8 cellular contexts compared by ENCODE assay signal in the genomic region with DNA sequence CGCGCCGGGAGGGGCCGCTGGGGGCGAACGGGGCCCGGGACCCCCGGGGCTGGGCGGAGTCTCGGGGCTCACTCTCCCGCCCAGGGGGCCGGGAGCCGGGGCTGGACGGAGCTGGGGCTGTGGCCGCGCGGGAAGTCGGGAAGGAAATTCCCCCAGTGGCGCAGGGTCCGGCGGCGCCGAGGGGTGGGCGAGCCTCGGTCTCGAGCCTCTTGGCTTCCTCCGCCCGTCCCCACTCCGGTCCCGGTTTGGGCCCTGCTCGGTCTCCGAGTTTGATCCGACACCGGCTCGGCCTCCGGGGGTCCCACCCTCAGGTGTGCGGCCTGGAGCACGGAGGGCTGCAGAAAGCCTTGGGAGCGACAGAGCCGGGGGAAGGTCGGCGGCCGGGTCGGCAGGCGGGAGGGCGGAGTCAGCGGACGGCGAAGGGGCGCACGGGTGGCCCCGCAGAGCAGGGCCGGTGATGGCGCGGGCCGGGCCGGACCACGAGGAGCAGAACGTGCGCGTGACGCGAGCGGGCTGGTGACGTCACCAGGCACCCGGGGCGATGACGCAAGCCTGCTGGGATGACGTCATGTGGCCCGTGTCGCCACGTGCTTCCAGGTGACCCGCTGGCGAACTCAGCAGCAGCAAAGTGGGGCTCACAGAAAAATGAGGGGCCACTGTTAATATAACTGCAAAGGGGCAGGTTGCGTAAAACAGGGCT. TPM values are rescaled to one million over a fixed set of nuclear protein-coding genes. Genes with fewer than 3 reads are reported as not detected.
DNase-seq lines count a peak whose midpoint lies in the region; ATAC-seq and TF ChIP-seq lines count a peak whose summit lies in the region.

No MANE protein-coding gene starts in this region.

- intact Hi-C loops in OCI-LY7 (cut with micrococcal nuclease; ENCODE audit: unreplicated experiment) = no loop called here

- H4K20me1 ChIP-seq in BLaER1 treated with 17β-estradiol and CSF1 and Interleukin-3, amounts not matched to agents 10 nM and 100 nM = peaks cover 0 to 80% (median 37%) of the 10 kb centered on the region in 11 experiments; a peak in 18 of 22 replicates
- H4K20me1 ChIP-seq in GM23248 (ENCODE audit: insufficient read depth) (no peaks in the 10 kb centered on the region), OCI-LY7 (ENCODE audit: insufficient read depth, low read length) (no peaks in the 10 kb centered on the region)

- TF ChIP-seq CTCF in OCI-LY7 (conservative IDR thresholded peaks at IDR 0.05; ENCODE audit: low read length) (no peak), fibroblast of mammary gland (conservative IDR thresholded peaks at IDR 0.05; ENCODE audit: control insufficient read depth, insufficient read depth, low read depth, low read length) (no peak), neural crest cell (conservative IDR thresholded peaks at IDR 0.05) (no peak), thoracic aorta (IDR thresholded peaks at IDR 0.05) (peak; percentile 11)

- H3K27ac ChIP-seq in BLaER1 treated with 17β-estradiol and CSF1 and Interleukin-3, amounts not matched to agents 10 nM and 100 nM = peak overlapping the region; percentile 16 to 65 (median 41); a peak in 16 of 22 replicates
- H3K27ac ChIP-seq in GM23248 = peak overlapping the region; percentile 56
- H3K27ac ChIP-seq in OCI-LY7 (ENCODE audit: low read depth, low read length, poor library complexity, severe bottlenecking) = no peak overlapping the region
- H3K27ac ChIP-seq in thoracic aorta = peak overlapping the region; percentile 99

- in situ Hi-C loops in GM23248 (cut with MboI) = no loop called here

- H3K27me3 Mint-ChIP-seq in neural crest cell (ENCODE audit: low read depth) = peaks cover 36% of the 10 kb centered on the region

- H3K9me3 Mint-ChIP-seq in neural crest cell = no peaks in the 10 kb centered on the region

- BruUV-seq in OCI-LY7 (replicated peaks; lab: Mats Ljungman, UMichigan) = no TSS peak

- H3K36me3 Mint-ChIP-seq in neural crest cell (ENCODE audit: low read depth) = no peaks in the 10 kb centered on the region

- peaks cover 79 to 99% (median 91%) of the 10 kb centered on the region in 11 experiments for H3K27me3 ChIP-seq in BLaER1 treated with 17β-estradiol and CSF1 and Interleukin-3, amounts not matched to agents 10 nM and 100 nM
- peaks cover 2% of the 10 kb centered on the region; the same call in 1 of the 2 replicates for H3K27me3 ChIP-seq in GM23248 (replicated peaks; ENCODE audit: insufficient read depth)
- H3K27me3 ChIP-seq in thoracic aorta (replicated peaks; ENCODE audit: insufficient read depth) = no peaks in the 10 kb centered on the region

- H3K4me1 ChIP-seq in BLaER1 treated with 17β-estradiol and CSF1 and Interleukin-3, amounts not matched to agents 10 nM and 100 nM = peaks cover 36 to 76% (median 65%) of the 10 kb centered on the region in 10 experiments
- H3K4me1 ChIP-seq in GM23248 (ENCODE audit: insufficient read depth) = no peaks in the 10 kb centered on the region; the same call in 1 of the 2 replicates
- H3K4me1 ChIP-seq in OCI-LY7 (ENCODE audit: insufficient read depth, low read length, poor library complexity, severe bottlenecking) = no peaks in the 10 kb centered on the region
- peaks cover 13 to 40% of the 10 kb centered on the region in 2 donors for H3K4me1 ChIP-seq in thoracic aorta (ENCODE audit: control insufficient read depth in 1 of 2, low read depth in 2 of 2)

- ATAC-seq in thoracic aorta (ENCODE audit: insufficient number of reproducible peaks, low FRiP score, low read depth) (peak; percentile 62), GM19397 (IDR thresholded peaks at IDR 0.05; ENCODE audit: unreplicated experiment) (no peak)

- 3 to 4% methylated on average over 30 to 52 of the region's 75 CpGs for WGBS in GM23248 (ENCODE audit: low coverage in 1 of 2, low lambda C conversion rate in 2 of 2, missing lambda C conversion rate in 2 of 2), 2 experiments

- H3F3A ChIP-seq in GM23248 (ENCODE audit: insufficient read depth) = no peaks in the 10 kb centered on the region

- peak overlapping the region; percentile 55 to 75 (median 66) for H3K4me3 ChIP-seq in BLaER1 treated with 17β-estradiol and CSF1 and Interleukin-3, amounts not matched to agents 10 nM and 100 nM
- H3K4me3 ChIP-seq in GM23248 = peak overlapping the region; percentile 71
- H3K4me3 ChIP-seq in OCI-LY7 (ENCODE audit: low read depth, low read length, poor library complexity, severe bottlenecking) = no peak overlapping the region
- H3K4me3 ChIP-seq in fibroblast of mammary gland (ENCODE audit: control insufficient read depth, low read depth, low read length) = peak overlapping the region; percentile 25
- peak overlapping the region; percentile 98 for H3K4me3 ChIP-seq in thoracic aorta

- H2AFZ ChIP-seq in GM23248 (peak overlapping the region; percentile 60), OCI-LY7 (ENCODE audit: low read length) (no peak overlapping the region)

- CTCF ChIA-PET in OCI-LY7 (lab: Charles Lee; ENCODE audit: unreplicated experiment) = no interaction called here

- no peaks in the 10 kb centered on the region for H3K79me2 ChIP-seq in GM23248 (ENCODE audit: insufficient read depth)
- no peaks in the 10 kb centered on the region for H3K79me2 ChIP-seq in OCI-LY7 (ENCODE audit: insufficient read depth, low read depth, low read length)

- H3K27ac Mint-ChIP-seq in neural crest cell (ENCODE audit: unreplicated experiment) = peak overlapping the region; percentile 99

- H3K9me2 ChIP-seq in GM23248 (ENCODE audit: insufficient read depth) (no peaks in the 10 kb centered on the region), OCI-LY7 (ENCODE audit: insufficient read depth, low read length) (no peaks in the 10 kb centered on the region)

- DNase-seq in GM23248 (peak; percentile 84), OCI-LY7 (ENCODE audit: low spot score) (no peak), fibroblast of mammary gland (ENCODE audit: low read depth) (peak; percentile 82), neural crest cell (ENCODE audit: low read depth, low spot score) (peak; percentile 69), thoracic aorta (ENCODE audit: low spot score) (no peak)
- peak; percentile 88 for DNase-seq in activated effector memory CD4-positive, alpha-beta T cell treated with anti-CD3 and anti-CD28 coated beads, Interleukin-2, amount 50 U/mL, for 16 hours

- H3K9ac ChIP-seq in BLaER1 treated with 17β-estradiol and CSF1 and Interleukin-3, amounts not matched to agents 10 nM and 100 nM = peak overlapping the region; percentile 47 to 77 (median 69)
- H3K9ac ChIP-seq in GM23248 = peak overlapping the region; percentile 92

- POLR2A ChIA-PET in OCI-LY7 (lab: Charles Lee) = no interaction called here

- H3K4me1 Mint-ChIP-seq in neural crest cell = peaks cover 16% of the 10 kb centered on the region

- H3K36me3 ChIP-seq in BLaER1 treated with 17β-estradiol and CSF1 and Interleukin-3, amounts not matched to agents 10 nM and 100 nM = no peaks in the 10 kb centered on the region
- H3K36me3 ChIP-seq in GM23248 (ENCODE audit: low read depth) (no peaks in the 10 kb centered on the region), OCI-LY7 (ENCODE audit: insufficient read depth, low read length) (no peaks in the 10 kb centered on the region), thoracic aorta (no peaks in the 10 kb centered on the region)

- peak overlapping the region; percentile 86 for H3K4me3 Mint-ChIP-seq in neural crest cell

- H3K9me3 ChIP-seq in BLaER1 treated with 17β-estradiol and CSF1 and Interleukin-3, amounts not matched to agents 10 nM and 100 nM (replicated peaks in 1 of 11) = no peaks in the 10 kb centered on the region
- H3K9me3 ChIP-seq in GM23248 (ENCODE audit: low read depth) = no peaks in the 10 kb centered on the region
- H3K9me3 ChIP-seq in OCI-LY7 (ENCODE audit: low read length) = no peaks in the 10 kb centered on the region
- H3K9me3 ChIP-seq in thoracic aorta = no peaks in the 10 kb centered on the region

- peak overlapping the region; percentile 89 to 100 (median 97) for H3K4me2 ChIP-seq in BLaER1 treated with 17β-estradiol and CSF1 and Interleukin-3, amounts not matched to agents 10 nM and 100 nM
- H3K4me2 ChIP-seq in GM23248 (ENCODE audit: unreplicated experiment) = peak overlapping the region; percentile 70
- peak overlapping the region; percentile 16; the same call in 1 of the 2 replicates for H3K4me2 ChIP-seq in OCI-LY7 (ENCODE audit: low read length)

RNA-seq across cellular contexts. Expression of a gene that starts 0.6 kb away (rescaled TPM):
- total RNA-seq in GM23248 (2014; rRNA removed; shearing (Covaris generic)) = 3.1 and 7.6 TPM in 2 replicates
- 3.7 and 4.1 TPM in 2 replicates for polyA plus RNA-seq in GM23248 (2016; fragmentation: Nextera tagmentation; extraction: Ambion mirVana)
- total RNA-seq in OCI-LY7 (2014; rRNA removed; shearing (Covaris generic)) = not detected in 2 replicates
- total RNA-seq in OCI-LY7 (2022) (not detected in 2 replicates), neural crest cell (35.7 and 38.0 TPM in 2 replicates), thoracic aorta (10 to 100 TPM; 50.1 to 98.8 TPM)

RNA-seq across cellular contexts. Expression of a gene that starts 12.8 kb away (rescaled TPM):
- total RNA-seq in GM23248 (2014; rRNA removed; shearing (Covaris generic)) = 41.2 and 49.1 TPM in 2 replicates
- 77.0 and 85.7 TPM in 2 replicates for polyA plus RNA-seq in GM23248 (2016; fragmentation: Nextera tagmentation; extraction: Ambion mirVana)
- 99.9 and 110 TPM in 2 replicates for total RNA-seq in OCI-LY7 (2014; rRNA removed; shearing (Covaris generic))
- total RNA-seq in OCI-LY7 (2022) (53.4 and 65.4 TPM in 2 replicates), neural crest cell (17.4 and 22.3 TPM in 2 replicates), thoracic aorta (100 to 1,000 TPM in 1 of 2 donors, 10 to 100 TPM in 1; 31.5 to 104 TPM)

RNA-seq across cellular contexts. Expression of a gene that starts 18.6 kb away (rescaled TPM):
- not detected in 2 replicates for total RNA-seq in GM23248 (2014; rRNA removed; shearing (Covaris generic))
- polyA plus RNA-seq in GM23248 (2016; fragmentation: Nextera tagmentation; extraction: Ambion mirVana) = 0.45 and 0.61 TPM in 2 replicates
- total RNA-seq in OCI-LY7 (2014; rRNA removed; shearing (Covaris generic)) = not detected in 2 replicates
- total RNA-seq in OCI-LY7 (2022) (not detected in 2 replicates), neural crest cell (0.11 TPM in 1 of 2 replicates, not detected in the other), thoracic aorta (under 1 TPM; 0.54 to 0.99 TPM)

RNA-seq across cellular contexts. Expression of a gene that starts 19.4 kb away (rescaled TPM):
- 43.2 and 55.1 TPM in 2 replicates for total RNA-seq in GM23248 (2014; rRNA removed; shearing (Covaris generic))
- 1.4 and 1.8 TPM in 2 replicates for polyA plus RNA-seq in GM23248 (2016; fragmentation: Nextera tagmentation; extraction: Ambion mirVana)
- total RNA-seq in OCI-LY7 (2014; rRNA removed; shearing (Covaris generic)) = 2.2 and 2.7 TPM in 2 replicates
- total RNA-seq in OCI-LY7 (2022) (9.1 and 9.8 TPM in 2 replicates), neural crest cell (192 and 203 TPM in 2 replicates), thoracic aorta (10 to 100 TPM; 36.2 to 36.7 TPM)

RNA-seq across cellular contexts. Expression of a gene that starts 34.2 kb away (rescaled TPM):
- total RNA-seq in GM23248 (2014; rRNA removed; shearing (Covaris generic)) = 1.4 and 2.1 TPM in 2 replicates
- 1.7 and 2.5 TPM in 2 replicates for polyA plus RNA-seq in GM23248 (2016; fragmentation: Nextera tagmentation; extraction: Ambion mirVana)
- 0.05 TPM in 1 of 2 replicates, not detected in the other for total RNA-seq in OCI-LY7 (2014; rRNA removed; shearing (Covaris generic))
- total RNA-seq in OCI-LY7 (2022) = not detected in 2 replicates
- not detected in 2 replicates for total RNA-seq in neural crest cell
- total RNA-seq in thoracic aorta = under 1 TPM in 1 of 2 donors, not detected in 1; 0.27 TPM

Comparison
In these comparisons a context has a peak if more than half of its experiments do, and no peak if none do; other contexts are left out.
1. H3K4me2 ChIP-seq: peak in every context shown above with its lines; median percentile 97 in BLaER1 treated with 17β-estradiol and CSF1 and Interleukin-3, amounts not matched to agents 10 nM and 100 nM; 70 in GM23248; 16 in OCI-LY7.
2. DNase-seq: peak in GM23248 (single experiment), activated effector memory CD4-positive, alpha-beta T cell treated with anti-CD3 and anti-CD28 coated beads, Interleukin-2, amount 50 U/mL, for 16 hours (single experiment), fibroblast of mammary gland (single experiment) and neural crest cell (single experiment); none in OCI-LY7 (single experiment) and thoracic aorta (single experiment).